Comparison of ENCODE assay signal across 8 cellular contexts in genomic region chr12:11171145-11171952, GRCh38.
DNase-seq lines count a peak whose midpoint lies in the region; ATAC-seq lines count a peak whose summit lies in the region.

Gene SMIM10L1, plus strand, starts transcription at chr12:11171194. Its CDS starts 163 bp downstream, at chr12:11171357.

- peak; percentile 96 for ATAC-seq in GM19324 (IDR thresholded peaks at IDR 0.05; ENCODE audit: low FRiP score, unreplicated experiment)
- peak; percentile 95 for ATAC-seq in HG03460 (IDR thresholded peaks at IDR 0.05; ENCODE audit: unreplicated experiment)

- peak within 1 kb of the TSS; percentile 89 for H3K4me3 ChIP-seq in BLaER1

- H3K36me3 ChIP-seq in BLaER1, result peaks cover 17% of the 10 kb centered on the region

- no peaks in the 10 kb centered on the region for H3K9me3 ChIP-seq in BLaER1

- peak within 1 kb of the TSS; percentile 76 for H3K4me2 ChIP-seq in BLaER1

- peaks cover 36% of the 10 kb centered on the region for H3K4me1 ChIP-seq in BLaER1

- H3K27me3 ChIP-seq in BLaER1, result no peaks in the 10 kb centered on the region

- H3K9ac ChIP-seq in BLaER1, result peak within 1 kb of the TSS; percentile 98

- DNase-seq in NCI-H524 treated with DMSO at 0.1 percent for 48 hours (lab: John Stamatoyannopoulos, UW), result peak; percentile 43
- DNase-seq in activated CD4-positive, alpha-beta T cell treated with anti-CD3 and anti-CD28 coated beads for 48 hours, result peak; percentile 92
- DNase-seq in kidney glomerular epithelial cell (lab: John Stamatoyannopoulos, UW), result peak; percentile 87
- peak; percentile 82 to 86 for DNase-seq in stimulated activated CD4-positive, alpha-beta T cell treated with anti-CD3 and anti-CD28 coated beads, Interleukin-15, amount 100 ng/mL, for 48 hours (ENCODE audit: low read depth in 2 of 2)

- H4K20me1 ChIP-seq in BLaER1, result peaks cover 66% of the 10 kb centered on the region

- H3K27ac ChIP-seq in BLaER1 (peak within 1 kb of the TSS; percentile 99), cingulate gyrus (ENCODE audit: low read depth, low read length) (peak within 1 kb of the TSS; percentile 80)

Comparison
In these comparisons a context has a peak if more than half of its experiments do, and no peak if none do; other contexts are left out.
1. Peak in every context shown above with its lines: DNase-seq, ATAC-seq, H3K4me3 ChIP-seq and H3K27ac ChIP-seq.